9 cellular contexts compared by ENCODE assay signal in genomic region chr1:109959974-109960744, GRCh38. TPM values are rescaled to one million over a fixed set of nuclear protein-coding genes. Genes with fewer than 3 reads are reported as not detected.
A peak's percentile ranks its signal among the peaks of the same experiment; 100 is the strongest.
DNase-seq lines count a peak whose midpoint lies in the region; ATAC-seq and TF ChIP-seq lines count a peak whose summit lies in the region.
"Had no signal": no experiment of that assay in that cellular context is flagged by ENCODE, and none has a peak within 500 bp of the region (broad histone marks: within the 10 kb centered on the region; RNA-seq: fewer than 3 reads in every experiment).

No MANE protein-coding gene starts in this region.

- peak overlapping the region; percentile 76 to 92 (median 86); a peak in 5 of 7 replicates for H3K27ac Mint-ChIP-seq in H9

- H4K20me1 ChIP-seq in H9 (ENCODE audit: control insufficient read depth, insufficient read depth, insufficient read length) = no peaks in the 10 kb centered on the region

- H2BK15ac ChIP-seq in H9 (ENCODE audit: low read depth, low read length) = no peak overlapping the region

- no peak overlapping the region for H3K14ac ChIP-seq in H9 (ENCODE audit: insufficient read depth, low read length)

- H3K4me3 Mint-ChIP-seq in H9 = peak overlapping the region; percentile 29 to 70
- H3K4me3 Mint-ChIP-seq: central memory CD8-positive, alpha-beta T cell had no signal

- WGBS in H9 (ENCODE audit: extremely low coverage, insufficient read length, low lambda C conversion rate) = no CpG with 5 or more reads among the region's 7 CpGs

- peak overlapping the region; percentile 46 for H3K4me2 ChIP-seq in H9 (ENCODE audit: insufficient read depth, insufficient read length, low read length)

- H3K23ac ChIP-seq in H9 (ENCODE audit: insufficient read length, low read depth, low read length) = no peak overlapping the region

- H3K9me3 Mint-ChIP-seq in H9 = peaks cover 0 to 1% of the 10 kb centered on the region in 2 experiments; a peak in 2 of 5 replicates
- H3K9me3 Mint-ChIP-seq: central memory CD8-positive, alpha-beta T cell had no signal

- no peak overlapping the region for H2BK12ac ChIP-seq in H9 (ENCODE audit: insufficient read length, low read depth, low read length)

- no peak overlapping the region for H2BK20ac ChIP-seq in H9 (ENCODE audit: low read depth, low read length, poor library complexity, severe bottlenecking)

- no peak overlapping the region for H3K56ac ChIP-seq in H9 (ENCODE audit: insufficient read length, low read depth, low read length)

- H2AFZ ChIP-seq in H9 (ENCODE audit: low read length) = no peak overlapping the region

- H3K27me3 ChIP-seq in H9 (ENCODE audit: insufficient read depth, low read length) = peaks cover 21% of the 10 kb centered on the region; the same call in 1 of the 2 replicates

- H3K79me2 ChIP-seq in H9 (ENCODE audit: insufficient read depth, low read length) = no peaks in the 10 kb centered on the region

- no peak overlapping the region for H3K9ac ChIP-seq in H9 (ENCODE audit: extremely low read depth, insufficient read length, low read length)

- H3K23me2 ChIP-seq in H9 (ENCODE audit: insufficient read length, low read depth, low read length, poor library complexity, severe bottlenecking) = no peaks in the 10 kb centered on the region

- H3T11ph ChIP-seq in H9 (ENCODE audit: low read length) = no peak overlapping the region

- DNase-seq in H9 (peak; percentile 66), NCI-H69 (lab: John Stamatoyannopoulos, UW) (peak; percentile 97), fibroblast of gingiva (ENCODE audit: low read depth) (peak; percentile 91), retina (peak; percentile 19), T-helper 9 cell (no peak)

- no peak overlapping the region for H4K8ac ChIP-seq in H9 (replicated peaks; ENCODE audit: insufficient read length, low read depth, low read length)

- no peak overlapping the region for H3K4ac ChIP-seq in H9 (ENCODE audit: low read depth, low read length)

- H3K9me3 ChIP-seq in H9 (ENCODE audit: control insufficient read depth, low read depth, low read length) = no peaks in the 10 kb centered on the region

- peaks cover 68% of the 10 kb centered on the region for H3K27me3 Mint-ChIP-seq in H9 (ENCODE audit: low read depth)

- TF ChIP-seq CTCF in H9 (conservative IDR thresholded peaks at IDR 0.05) = no peak

- H2BK5ac ChIP-seq in H9 (ENCODE audit: insufficient read length, low read length) = no peak overlapping the region

- peaks cover 45 to 73% of the 10 kb centered on the region in 2 experiments for H3K4me1 Mint-ChIP-seq in H9
- H3K4me1 Mint-ChIP-seq: central memory CD8-positive, alpha-beta T cell had no signal

- H3K4me1 ChIP-seq in H9 (ENCODE audit: insufficient read depth, low read length) = peaks cover 5% of the 10 kb centered on the region; the same call in 1 of the 2 replicates

- no peak overlapping the region for H2AK5ac ChIP-seq in H9 (ENCODE audit: insufficient read length, low read length)

- H3K18ac ChIP-seq in H9 (ENCODE audit: insufficient read length, low read depth, low read length) = peak overlapping the region; percentile 32

- ATAC-seq in HG02884 (IDR thresholded peaks at IDR 0.05; ENCODE audit: unreplicated experiment) (no peak), HG02763 (IDR thresholded peaks at IDR 0.05; ENCODE audit: unreplicated experiment) (no peak), GM18858 (IDR thresholded peaks at IDR 0.05; ENCODE audit: unreplicated experiment) (no peak)

- H3K27ac ChIP-seq in H9 (ENCODE audit: insufficient read length, low read depth, low read length) = no peak overlapping the region

- no peak overlapping the region for H2BK120ac ChIP-seq in H9 (ENCODE audit: low read depth, low read length, poor library complexity, severe bottlenecking)

- H3K36me3 Mint-ChIP-seq in H9 (ENCODE audit: insufficient read depth in 1 of 3, low read depth in 3 of 3) = peaks cover 0 to under 1% (median 0%) of the 10 kb centered on the region in 3 experiments; a peak in 1 of 7 replicates

- H3K79me1 ChIP-seq in H9 (ENCODE audit: insufficient read depth, low read depth, low read length, poor library complexity, severe bottlenecking) = no peaks in the 10 kb centered on the region

- H4K5ac ChIP-seq in H9 (ENCODE audit: insufficient read length, low read depth, low read length) = no peak overlapping the region

- H4K91ac ChIP-seq in H9 (ENCODE audit: insufficient read length, low read depth, low read length) = no peak overlapping the region

RNA-seq across cellular contexts. Expression of gene AHCYL1, which starts 24.4 kb away (rescaled TPM):
- 86.0 and 89.0 TPM in 2 replicates for total RNA-seq in H9 (2021)

RNA-seq across cellular contexts. Expression of gene CSF1, which starts 49.5 kb away (rescaled TPM):
- 2.3 and 3.2 TPM in 2 replicates for total RNA-seq in H9 (2021)
